In the genomic region with DNA sequence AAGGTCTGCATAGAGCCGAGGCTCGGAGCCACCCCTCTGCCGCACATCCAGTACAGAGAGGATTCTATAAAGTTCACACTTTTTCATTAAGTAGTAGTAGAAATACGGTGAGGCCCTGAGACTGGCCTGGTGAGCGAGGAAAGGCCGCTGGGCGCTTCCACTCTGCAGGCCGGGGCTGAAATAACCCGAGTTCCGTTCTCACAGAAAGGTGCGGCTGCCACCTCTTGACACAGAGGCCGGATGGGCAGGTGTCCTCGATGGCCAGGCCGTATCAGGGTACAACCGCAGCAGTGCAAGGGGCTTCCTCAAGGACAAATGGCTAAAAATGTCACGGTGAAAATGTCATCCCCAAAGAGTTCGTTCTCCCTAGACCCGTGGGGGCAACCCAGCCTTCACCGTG, we compare ENCODE assay signal across 10 cellular contexts. TPM values are rescaled to one million over a fixed set of nuclear protein-coding genes. Genes with fewer than 3 reads are reported as not detected.
DNase-seq lines count a peak whose midpoint lies in the region; ATAC-seq and TF ChIP-seq lines count a peak whose summit lies in the region.
"Had no signal": no experiment of that assay in that cellular context is flagged by ENCODE, and none has a peak within 500 bp of the region (broad histone marks: within the 10 kb centered on the region; RNA-seq: fewer than 3 reads in every experiment).

No MANE protein-coding gene starts in this region.

- H2AK5ac ChIP-seq in neuronal stem cell (ENCODE audit: low read depth, low read length): no peak overlapping the region

- no peaks in the 10 kb centered on the region for H3K9me3 ChIP-seq in CD4-positive, CD25-positive, alpha-beta regulatory T cell (ENCODE audit: control insufficient read depth in 2 of 2, low read length in 2 of 2)
- no peaks in the 10 kb centered on the region for H3K9me3 ChIP-seq in neuronal stem cell (replicated peaks in 1 of 2; ENCODE audit: control insufficient read depth in 2 of 2, insufficient read depth in 1 of 2, low read depth in 1 of 2, low read length in 2 of 2)

- H3K23ac ChIP-seq in neuronal stem cell (ENCODE audit: low read depth, low read length, poor library complexity): no peak overlapping the region

- no peak overlapping the region for H3K14ac ChIP-seq in neuronal stem cell (ENCODE audit: low read length)

- H2BK120ac ChIP-seq in neuronal stem cell (ENCODE audit: low read depth, low read length): no peak overlapping the region

- no peak overlapping the region for H4K8ac ChIP-seq in neuronal stem cell (ENCODE audit: low read depth, low read length)

- no peak overlapping the region for H3K18ac ChIP-seq in neuronal stem cell (ENCODE audit: low read length)

- peaks cover 8% of the 10 kb centered on the region for H3K79me1 ChIP-seq in neuronal stem cell (ENCODE audit: low read depth, low read length)

- no peak overlapping the region for H3K4me3 ChIP-seq in CD4-positive, CD25-positive, alpha-beta regulatory T cell (ENCODE audit: low read depth, low read length)
- H3K4me3 ChIP-seq in LNCaP clone FGC (ENCODE audit: low read depth, low read length): peak overlapping the region; percentile 13; the same call in 1 of the 2 replicates
- H3K4me3 ChIP-seq in neuronal stem cell (ENCODE audit: low read length in 2 of 2): no peak overlapping the region

- H3K4me1 Mint-ChIP-seq in CD4-positive, CD25-positive, alpha-beta regulatory T cell: peaks cover 0 to 27% (median 9%) of the 10 kb centered on the region in 4 donors
- peaks cover 21% of the 10 kb centered on the region for H3K4me1 Mint-ChIP-seq in chondrocyte (ENCODE audit: low read depth)

- no CpG with 5 or more reads among the region's 19 CpGs for WGBS in neuronal stem cell (ENCODE audit: extremely low coverage in 2 of 2, insufficient read length in 2 of 2, insufficient replicate concordance in 1 of 2), 2 donors

- peak overlapping the region; percentile 63 for H3K27ac ChIP-seq in CD4-positive, CD25-positive, alpha-beta regulatory T cell (ENCODE audit: insufficient read depth, low read length, poor library complexity, severe bottlenecking)
- H3K27ac ChIP-seq in neuronal stem cell (replicated peaks; ENCODE audit: low read length): no peak overlapping the region
- H3K27ac ChIP-seq: SJSA1 had no signal

- no peak overlapping the region for H2BK12ac ChIP-seq in neuronal stem cell (ENCODE audit: low read length)

- no peak overlapping the region for H2BK15ac ChIP-seq in neuronal stem cell (ENCODE audit: low read length)

- peaks cover 29% of the 10 kb centered on the region for H3K4me1 ChIP-seq in CD4-positive, CD25-positive, alpha-beta regulatory T cell (ENCODE audit: control insufficient read depth, insufficient read depth, low read length, poor library complexity, severe bottlenecking)
- H3K4me1 ChIP-seq in neuronal stem cell (ENCODE audit: control insufficient read depth in 2 of 2, insufficient read depth in 1 of 2, low read depth in 1 of 2, low read length in 2 of 2): peaks cover 4 to 15% of the 10 kb centered on the region in 2 donors

- no peak overlapping the region for H3K9ac ChIP-seq in neuronal stem cell (ENCODE audit: low read depth, low read length, poor library complexity)

- no peak overlapping the region for H4K91ac ChIP-seq in neuronal stem cell (ENCODE audit: low read depth, low read length, poor library complexity)

- peak overlapping the region; percentile 71 to 87 (median 80) for H3K4me3 Mint-ChIP-seq in CD4-positive, CD25-positive, alpha-beta regulatory T cell
- no peak overlapping the region for H3K4me3 Mint-ChIP-seq in chondrocyte (ENCODE audit: unreplicated experiment)

- no peak for DNase-seq in CD4-positive, CD25-positive, alpha-beta regulatory T cell
- DNase-seq in LNCaP clone FGC (ENCODE audit: low read depth) (no peak), chondrocyte (ENCODE audit: low spot score) (no peak), neuronal stem cell (ENCODE audit: low spot score) (no peak), glomerular visceral epithelial cell (ENCODE audit: extremely low spot score) (no peak), ureter (ENCODE audit: low spot score) (no peak), NCI-H2029 treated with DMSO at 0.1 percent for 48 hours (lab: John Stamatoyannopoulos, UW) (no peak)

- peak overlapping the region; percentile 11 for H2AFZ ChIP-seq in neuronal stem cell (ENCODE audit: low read length)

- H3K27me3 ChIP-seq in CD4-positive, CD25-positive, alpha-beta regulatory T cell (ENCODE audit: control insufficient read depth, insufficient read depth, low read length): no peaks in the 10 kb centered on the region
- H3K27me3 ChIP-seq in neuronal stem cell (ENCODE audit: control insufficient read depth in 3 of 3, insufficient read depth in 3 of 3, low read depth in 1 of 3, low read length in 3 of 3): no peaks in the 10 kb centered on the region
- H3K27me3 ChIP-seq: SJSA1 had no signal

- H3K4me2 ChIP-seq in neuronal stem cell (ENCODE audit: insufficient read depth, low read length, poor library complexity, severe bottlenecking): no peak overlapping the region

- H3K36me3 ChIP-seq in CD4-positive, CD25-positive, alpha-beta regulatory T cell (ENCODE audit: control insufficient read depth, insufficient read depth, low read length): peaks cover 36% of the 10 kb centered on the region
- peaks cover 36 to 69% of the 10 kb centered on the region in 2 donors for H3K36me3 ChIP-seq in neuronal stem cell (replicated peaks in 1 of 2; ENCODE audit: control insufficient read depth in 2 of 2, insufficient read depth in 2 of 2, low read length in 2 of 2)

- H3K4ac ChIP-seq in neuronal stem cell (ENCODE audit: low read length): no peak overlapping the region

- no peak for ATAC-seq in CD4-positive, CD25-positive, alpha-beta regulatory T cell (ENCODE audit: low read depth in 2 of 2)
- no peak for ATAC-seq in HG02678 (IDR thresholded peaks at IDR 0.05; ENCODE audit: unreplicated experiment)

- no peak for TF ChIP-seq CTCF in LNCaP clone FGC (IDR thresholded peaks at IDR 0.05; ENCODE audit: control insufficient read depth, extremely low read depth, insufficient read depth)
- TF ChIP-seq CTCF in chondrocyte (IDR thresholded peaks at IDR 0.05): no peak

- H3K27me3 Mint-ChIP-seq in CD4-positive, CD25-positive, alpha-beta regulatory T cell: no peaks in the 10 kb centered on the region
- H3K27me3 Mint-ChIP-seq in chondrocyte (ENCODE audit: low read depth): no peaks in the 10 kb centered on the region

- H3K27ac Mint-ChIP-seq in CD4-positive, CD25-positive, alpha-beta regulatory T cell: no peak overlapping the region
- peak overlapping the region; percentile 36 for H3K27ac Mint-ChIP-seq in chondrocyte (ENCODE audit: unreplicated experiment)
- H3K27ac Mint-ChIP-seq: activated naive CD4-positive, alpha-beta T cell treated with anti-CD3 and anti-CD28 coated beads, Interleukin-2, amount 50 U/mL, for 72 hours had no signal

- no peaks in the 10 kb centered on the region for H3K9me3 Mint-ChIP-seq in CD4-positive, CD25-positive, alpha-beta regulatory T cell
- H3K9me3 Mint-ChIP-seq in chondrocyte (ENCODE audit: low read depth): no peaks in the 10 kb centered on the region
- H3K9me3 Mint-ChIP-seq: activated naive CD4-positive, alpha-beta T cell treated with anti-CD3 and anti-CD28 coated beads, Interleukin-2, amount 50 U/mL, for 72 hours had no signal

- H3K36me3 Mint-ChIP-seq in CD4-positive, CD25-positive, alpha-beta regulatory T cell: peaks cover 9% of the 10 kb centered on the region
- peaks cover 11% of the 10 kb centered on the region for H3K36me3 Mint-ChIP-seq in chondrocyte (ENCODE audit: low read depth)

- H2BK5ac ChIP-seq in neuronal stem cell (ENCODE audit: low read length): no peak overlapping the region

RNA-seq across cellular contexts. Expression of a gene that starts 0.8 kb away (rescaled TPM):
- total RNA-seq in CD4-positive, CD25-positive, alpha-beta regulatory T cell: 28.6 TPM
- 10 to 100 TPM; 25.6 to 30.9 (median 26.8) TPM for polyA plus RNA-seq in CD4-positive, CD25-positive, alpha-beta regulatory T cell
- total RNA-seq in chondrocyte: 28.5 to 32.5 TPM (median 28.8 TPM) in 3 replicates
- 16.8 TPM for polyA plus RNA-seq in neuronal stem cell (2013, experiment 1 of 2)
- 15.9 TPM for polyA plus RNA-seq in neuronal stem cell (2013, experiment 2 of 2)
- total RNA-seq in ureter: 58.9 TPM

RNA-seq across cellular contexts. Expression of a gene that starts 6.0 kb away (rescaled TPM):
- total RNA-seq in CD4-positive, CD25-positive, alpha-beta regulatory T cell: 78.1 TPM
- 10 to 100 TPM; 35.9 to 43.8 (median 41.7) TPM for polyA plus RNA-seq in CD4-positive, CD25-positive, alpha-beta regulatory T cell
- total RNA-seq in chondrocyte: 14.5 to 16.0 TPM (median 15.8 TPM) in 3 replicates
- polyA plus RNA-seq in neuronal stem cell (2013, experiment 1 of 2): 5.2 TPM
- 5.1 TPM for polyA plus RNA-seq in neuronal stem cell (2013, experiment 2 of 2)
- total RNA-seq in ureter: 30.4 TPM

RNA-seq across cellular contexts. Expression of a gene that starts 9.9 kb away (rescaled TPM):
- total RNA-seq in CD4-positive, CD25-positive, alpha-beta regulatory T cell: not detected
- polyA plus RNA-seq in CD4-positive, CD25-positive, alpha-beta regulatory T cell: under 1 TPM in 1 of 4 donors, not detected in 3; 0.10 TPM
- 0.48 to 1.3 TPM (median 1.3 TPM) in 3 replicates for total RNA-seq in chondrocyte
- 2.0 TPM for polyA plus RNA-seq in neuronal stem cell (2013, experiment 1 of 2)
- polyA plus RNA-seq in neuronal stem cell (2013, experiment 2 of 2): 1.5 TPM
- 0.29 TPM for total RNA-seq in ureter

RNA-seq across cellular contexts. Expression of a gene that starts 15.6 kb away (rescaled TPM):
- total RNA-seq in CD4-positive, CD25-positive, alpha-beta regulatory T cell: 14.3 TPM
- polyA plus RNA-seq in CD4-positive, CD25-positive, alpha-beta regulatory T cell: 1 to 10 TPM; 2.2 to 3.0 (median 2.6) TPM
- 28.3 to 38.1 TPM (median 37.8 TPM) in 3 replicates for total RNA-seq in chondrocyte
- 16.1 TPM for polyA plus RNA-seq in neuronal stem cell (2013, experiment 1 of 2)
- 17.2 TPM for polyA plus RNA-seq in neuronal stem cell (2013, experiment 2 of 2)
- total RNA-seq in ureter: 14.1 TPM

RNA-seq across cellular contexts. Expression of a gene that starts 20.4 kb away (rescaled TPM):
- 44.4 TPM for total RNA-seq in CD4-positive, CD25-positive, alpha-beta regulatory T cell
- 100 to 1,000 TPM; 262 to 331 (median 290) TPM for polyA plus RNA-seq in CD4-positive, CD25-positive, alpha-beta regulatory T cell
- 120 to 132 TPM (median 122 TPM) in 3 replicates for total RNA-seq in chondrocyte
- 316 TPM for polyA plus RNA-seq in neuronal stem cell (2013, experiment 1 of 2)
- 330 TPM for polyA plus RNA-seq in neuronal stem cell (2013, experiment 2 of 2)
- 70.3 TPM for total RNA-seq in ureter
